Comparison of ENCODE assay signal across 9 cellular contexts in genomic region chr12:88242161-88242925, GRCh38.
DNase-seq lines count a peak whose midpoint lies in the region; ATAC-seq and TF ChIP-seq lines count a peak whose summit lies in the region.
"Had no signal": no experiment of that assay in that cellular context is flagged by ENCODE, and none has a peak within 500 bp of the region (broad histone marks: within the 10 kb centered on the region; RNA-seq: fewer than 3 reads in every experiment).

No MANE protein-coding gene starts in this region.

- peaks cover 0 to 14% of the 10 kb centered on the region in 2 donors for H3K36me3 Mint-ChIP-seq in activated naive CD4-positive, alpha-beta T cell treated with anti-CD3 and anti-CD28 coated beads, Interleukin-2, amount 50 U/mL, for 72 hours
- H3K36me3 Mint-ChIP-seq in CD4-positive, alpha-beta T cell (ENCODE audit: low read depth), result no peaks in the 10 kb centered on the region

- CTCF ChIA-PET in CD4-positive, alpha-beta T cell (lab: Charles Lee), result no interaction called here

- no peak for TF ChIP-seq CTCF in CD4-positive, alpha-beta T cell (IDR thresholded peaks at IDR 0.05)

- intact Hi-C loops in CD4-positive, alpha-beta T cell (cut with DNase I, micrococcal nuclease), result no loop called here

- H3K9me3 ChIP-seq in CD4-positive, alpha-beta T cell (ENCODE audit: control insufficient read depth, low read length), result no peaks in the 10 kb centered on the region
- H3K9me3 ChIP-seq: psoas muscle had no signal

- H3K27me3 ChIP-seq in CD4-positive, alpha-beta T cell (ENCODE audit: control insufficient read depth, insufficient read depth, low read length), result no peaks in the 10 kb centered on the region

- peaks cover 5 to 6% of the 10 kb centered on the region in 2 donors for H3K9me3 Mint-ChIP-seq in activated naive CD4-positive, alpha-beta T cell treated with anti-CD3 and anti-CD28 coated beads, Interleukin-2, amount 50 U/mL, for 72 hours
- H3K9me3 Mint-ChIP-seq in CD4-positive, alpha-beta T cell, result no peaks in the 10 kb centered on the region

- in situ Hi-C loops in Caki2 (cut with HindIII; ENCODE audit: low pct_unique_long_range_greater_than_20kb, low sequenced_read_pairs), result no loop called here

- no peaks in the 10 kb centered on the region for H3K4me1 Mint-ChIP-seq in CD4-positive, alpha-beta T cell (ENCODE audit: low read depth)

- peak; percentile 68 for DNase-seq in Caki2 (ENCODE audit: low read depth)
- DNase-seq in activated naive CD4-positive, alpha-beta T cell treated with anti-CD3 and anti-CD28 coated beads, Interleukin-2, amount 50 U/mL, for 72 hours (ENCODE audit: low spot score in 2 of 2), result peak in 1 of 2 donors; percentile 27
- DNase-seq in kidney tubule cell (ENCODE audit: low spot score), result peak; percentile 94
- no peak for DNase-seq in left lobe of liver (ENCODE audit: low spot score)
- DNase-seq in HT-29 (ENCODE audit: low spot score), result no peak
- no peak for DNase-seq in CD4-positive, alpha-beta T cell

- H3K4me3 Mint-ChIP-seq in CD4-positive, alpha-beta T cell, result no peak overlapping the region

- peaks cover 5% of the 10 kb centered on the region for H3K27me3 Mint-ChIP-seq in CD4-positive, alpha-beta T cell

- POLR2A ChIA-PET in CD4-positive, alpha-beta T cell (lab: Charles Lee), result no interaction called here

- no peak overlapping the region for H3K27ac ChIP-seq in CD4-positive, alpha-beta T cell (ENCODE audit: low read depth, low read length)
- H3K27ac ChIP-seq: psoas muscle had no signal

- peak overlapping the region; percentile 32 to 82 for H3K27ac Mint-ChIP-seq in activated naive CD4-positive, alpha-beta T cell treated with anti-CD3 and anti-CD28 coated beads, Interleukin-2, amount 50 U/mL, for 72 hours
- no peak overlapping the region for H3K27ac Mint-ChIP-seq in CD4-positive, alpha-beta T cell

- peak; percentile 63 for ATAC-seq in HG02798 (IDR thresholded peaks at IDR 0.05; ENCODE audit: poor library complexity, unreplicated experiment)
- peak; percentile 95 to 98 for ATAC-seq in activated naive CD4-positive, alpha-beta T cell treated with anti-CD3 and anti-CD28 coated beads, Interleukin-2, amount 50 U/mL, for 72 hours
- ATAC-seq in left lobe of liver, result no peak
- no peak for ATAC-seq in GM21447 (IDR thresholded peaks at IDR 0.05; ENCODE audit: unreplicated experiment)
- ATAC-seq in CD4-positive, alpha-beta T cell (ENCODE audit: poor library complexity), result no peak
- ATAC-seq: psoas muscle had no signal

Comparison
In these comparisons a context has a peak if more than half of its experiments do, and no peak if none do; other contexts are left out.
1. DNase-seq: peak in Caki2 (single experiment) and kidney tubule cell (single experiment); none in left lobe of liver (single experiment), HT-29 (single experiment) and CD4-positive, alpha-beta T cell (0 of 10).
2. ATAC-seq: peak in HG02798 (single experiment) and activated naive CD4-positive, alpha-beta T cell treated with anti-CD3 and anti-CD28 coated beads, Interleukin-2, amount 50 U/mL, for 72 hours (2 of 2); none in left lobe of liver (single experiment), GM21447 (single experiment) and CD4-positive, alpha-beta T cell (single experiment).